ENCODE assay signal across 27 cellular contexts in the genomic region with DNA sequence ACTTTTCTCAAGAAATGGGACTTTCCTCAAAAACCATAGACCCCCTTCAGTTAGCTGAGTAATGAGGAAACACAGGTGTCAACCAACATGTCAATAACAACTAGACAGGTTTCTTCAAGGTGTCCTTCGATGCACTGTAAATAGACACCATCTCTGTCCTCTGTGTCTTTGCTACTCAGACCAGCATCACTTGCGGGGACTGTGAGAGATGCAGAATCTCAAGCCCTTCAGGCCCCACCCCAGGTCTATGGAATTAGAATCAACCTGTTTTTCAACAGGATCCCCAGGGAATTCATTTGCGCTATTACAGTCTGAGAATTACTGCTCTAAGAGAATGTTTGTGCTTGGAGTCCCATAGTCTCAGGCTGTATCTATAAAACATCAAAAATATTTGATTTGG.
"Had no signal": no experiment of that assay in that cellular context is flagged by ENCODE, and none has a peak within 500 bp of the region (broad histone marks: within the 10 kb centered on the region; RNA-seq: fewer than 3 reads in every experiment).

No MANE protein-coding gene starts in this region.

- H3K4me1 ChIP-seq: breast epithelium, uterus had no signal

- H3K36me3 ChIP-seq: breast epithelium, esophagus muscularis mucosa, heart left ventricle, ovary, right lobe of liver, uterus, WERI-Rb-1 had no signal

- H3K27ac ChIP-seq: breast epithelium, esophagus muscularis mucosa, foreskin keratinocyte, heart left ventricle, ovary, right lobe of liver, uterus, WERI-Rb-1 had no signal

- H3K4me3 ChIP-seq: breast epithelium, esophagus muscularis mucosa, heart left ventricle, ovary, right lobe of liver, uterus had no signal

- H3K4me3 Mint-ChIP-seq: activated CD4-positive, alpha-beta memory T cell treated with anti-CD3 and anti-CD28 coated beads, Interleukin-2, amount 10 ng/mL, durations not matched to agents 7 days and 5 days; activated CD4-positive, alpha-beta T cell treated with anti-CD3 and anti-CD28 coated beads, Interleukin-2, amount 10 ng/mL, durations not matched to agents 7 days and 5 days; activated T-cell treated with anti-CD3 and anti-CD28 coated beads, Interleukin-2, amount 50 U/mL, for 4 hours; activated T-helper 17 cell treated with anti-CD3 and anti-CD28 coated beads, Interleukin-2, amount 50 U/mL, for 72 hours; endodermal cell; immature natural killer cell; type B pancreatic cell had no signal

- H3K27me3 ChIP-seq: breast epithelium, esophagus muscularis mucosa, foreskin keratinocyte, heart left ventricle, ovary, right lobe of liver, uterus had no signal

- H3K9me3 ChIP-seq: breast epithelium, esophagus muscularis mucosa, heart left ventricle, ovary, right lobe of liver, uterus had no signal

- H3K27me3 Mint-ChIP-seq: activated CD4-positive, alpha-beta memory T cell treated with anti-CD3 and anti-CD28 coated beads, Interleukin-2, amount 10 ng/mL, durations not matched to agents 7 days and 5 days; activated CD4-positive, alpha-beta T cell treated with anti-CD3 and anti-CD28 coated beads, Interleukin-2, amount 10 ng/mL, durations not matched to agents 7 days and 5 days; activated T-helper 17 cell treated with anti-CD3 and anti-CD28 coated beads, Interleukin-2, amount 50 U/mL, for 72 hours; naive thymus-derived CD4-positive, alpha-beta T cell had no signal

- H3K36me3 Mint-ChIP-seq: immature natural killer cell, type B pancreatic cell had no signal

- H3K9me3 Mint-ChIP-seq: activated T-cell treated with anti-CD3 and anti-CD28 coated beads, Interleukin-2, amount 50 U/mL, for 4 hours; activated T-helper 17 cell treated with anti-CD3 and anti-CD28 coated beads, Interleukin-2, amount 50 U/mL, for 72 hours; type B pancreatic cell had no signal

- DNase-seq: activated CD4-positive, alpha-beta memory T cell treated with anti-CD3 and anti-CD28 coated beads, Interleukin-2, amount 10 ng/mL, durations not matched to agents 7 days and 5 days; activated CD4-positive, alpha-beta T cell treated with anti-CD3 and anti-CD28 coated beads, Interleukin-2, amount 10 ng/mL, durations not matched to agents 7 days and 5 days; activated CD4-positive, CD25-positive, alpha-beta regulatory T cell treated with anti-CD3 and anti-CD28 coated beads, Interleukin-2, amount 50 U/mL, for 72 hours; activated naive CD4-positive, alpha-beta T cell; activated T-cell treated with anti-CD3 and anti-CD28 coated beads, Interleukin-2, amount 50 U/mL, for 4 hours; central memory CD4-positive, alpha-beta T cell; endodermal cell; foreskin keratinocyte; heart left ventricle; immature natural killer cell; kidney; left colon; midbrain; naive thymus-derived CD4-positive, alpha-beta T cell; ovary; right lobe of liver; stimulated activated CD4-positive, alpha-beta T cell treated with anti-CD3 and anti-CD28 coated beads, Interleukin-4, amount 100 ng/mL, for 1 hour; stimulated activated naive CD8-positive, alpha-beta T cell treated with anti-CD3 and anti-CD28 coated beads, Interleukin-15, Interleukin-2, amounts not matched to agents 100 U/mL and 50 U/mL, for 24 hours; T1000; uterus; WERI-Rb-1 had no signal

- ATAC-seq: activated naive CD4-positive, alpha-beta T cell treated with anti-CD3 and anti-CD28 coated beads, Interleukin-2, amount 50 U/mL, for 72 hours; activated T-cell treated with anti-CD3 and anti-CD28 coated beads, Interleukin-2, amount 50 U/mL, for 4 hours; activated T-helper 17 cell treated with anti-CD3 and anti-CD28 coated beads, Interleukin-2, amount 50 U/mL, for 72 hours; foreskin keratinocyte; heart left ventricle; left colon; naive thymus-derived CD4-positive, alpha-beta T cell; right lobe of liver; stimulated activated naive CD8-positive, alpha-beta T cell treated with anti-CD3 and anti-CD28 coated beads, Interleukin-15, Interleukin-2, amounts not matched to agents 100 U/mL and 50 U/mL, for 24 hours had no signal

- H3K27ac Mint-ChIP-seq: activated CD4-positive, alpha-beta memory T cell treated with anti-CD3 and anti-CD28 coated beads, Interleukin-2, amount 10 ng/mL, durations not matched to agents 7 days and 5 days; activated CD4-positive, alpha-beta T cell treated with anti-CD3 and anti-CD28 coated beads, Interleukin-2, amount 10 ng/mL, durations not matched to agents 7 days and 5 days; activated naive CD4-positive, alpha-beta T cell treated with anti-CD3 and anti-CD28 coated beads, Interleukin-2, amount 50 U/mL, for 72 hours; activated T-helper 17 cell treated with anti-CD3 and anti-CD28 coated beads, Interleukin-2, amount 50 U/mL, for 72 hours; endodermal cell; immature natural killer cell; naive thymus-derived CD4-positive, alpha-beta T cell; progenitor cell of endocrine pancreas; type B pancreatic cell had no signal
